In genomic region chrX:44890247-44890646, GRCh38 we compare ENCODE assay signal across 1 cellular context.
TF ChIP-seq lines count a peak whose summit lies in the region.

No MANE protein-coding gene starts in this region.

TF ChIP-seq in endothelial cell of umbilical vein, 7 proteins besides CTCF, POLR2A, EP300 and RAD21:
- TF ChIP-seq JUN (IDR thresholded peaks at IDR 0.05; ENCODE audit: borderline replicate concordance, insufficient read depth, insufficient read length, low read depth) = no peak
- no peak for TF ChIP-seq POLR2AphosphoS5 (IDR thresholded peaks at IDR 0.05; ENCODE audit: insufficient read depth, low read depth, low read length)
